ENCODE assay signal across 30 cellular contexts in the genomic region with DNA sequence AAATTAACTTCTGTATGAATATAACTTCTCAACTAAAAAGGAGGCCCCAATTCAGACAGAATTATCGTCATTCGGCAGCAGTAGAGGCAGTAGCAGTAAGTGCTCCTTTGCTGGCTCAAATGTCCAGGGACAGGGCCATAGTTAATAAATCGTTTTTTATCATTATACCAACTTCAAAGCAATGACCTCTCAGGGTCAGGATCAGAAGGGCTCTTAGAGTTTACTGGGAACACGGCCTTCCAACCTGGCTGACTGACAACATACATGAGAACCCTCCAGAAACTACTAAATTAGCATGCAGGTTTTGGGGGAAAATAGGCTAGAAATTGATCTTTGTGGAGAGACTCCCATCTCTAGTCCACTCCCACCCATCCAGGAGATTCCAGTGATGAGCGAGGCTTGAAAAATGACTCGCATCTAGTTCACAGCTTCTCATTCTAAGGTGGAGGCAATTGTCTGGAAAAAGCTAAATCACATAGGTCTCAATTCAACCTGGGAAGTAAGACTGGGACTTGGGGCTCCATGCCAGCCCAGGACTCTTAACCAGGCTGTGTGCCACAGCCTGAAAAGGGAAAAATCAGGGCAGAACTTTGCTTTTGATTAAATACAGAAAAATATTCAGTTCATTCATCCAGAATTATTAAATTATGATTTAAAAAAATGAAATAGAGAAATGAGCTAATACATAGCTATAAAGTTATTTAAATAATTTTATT.
"Had no signal": no experiment of that assay in that cellular context is flagged by ENCODE, and none has a peak within 500 bp of the region (broad histone marks: within the 10 kb centered on the region; RNA-seq: fewer than 3 reads in every experiment).

No MANE protein-coding gene starts in this region.

- H3K27me3 ChIP-seq: brain microvascular endothelial cell, esophagus muscularis mucosa, gastroesophageal sphincter, neutrophil, pancreas, sigmoid colon, testis, vagina had no signal

- DNase-seq: activated CD4-positive, alpha-beta T cell treated with anti-CD3 and anti-CD28 coated beads, Interleukin-2, amount 50 U/mL, for 1 hour; activated CD4-positive, CD25-positive, alpha-beta regulatory T cell treated with anti-CD3 and anti-CD28 coated beads, Interleukin-2, amount 50 U/mL, for 72 hours; activated CD8-positive, alpha-beta T cell treated with anti-CD3 and anti-CD28 coated beads, Interleukin-2, amount 10 ng/mL, durations not matched to agents 7 days and 5 days; activated gamma-delta T cell; activated naive CD4-positive, alpha-beta T cell treated with anti-CD3 and anti-CD28 coated beads, Interleukin-2, amount 50 U/mL, for 16 hours; activated naive CD8-positive, alpha-beta T cell treated with anti-CD3 and anti-CD28 coated beads, Interleukin-2, amount 50 U/mL, for 24 hours; aorta; brain microvascular endothelial cell; central memory CD4-positive, alpha-beta T cell; effector memory CD4-positive, alpha-beta T cell; left ventricle myocardium superior; midbrain; pancreas; sigmoid colon; stimulated activated CD4-positive, alpha-beta T cell treated with anti-CD3 and anti-CD28 coated beads, Interleukin-15, amount 100 ng/mL, for 24 hours; stimulated activated naive B cell treated with anti-CD40 and anti-IgM and Interleukin-4, amounts not matched to agents 10 μg/mL and 1 μg/mL and 100 μg/mL, for 72 hours; T-cell; testis; WERI-Rb-1 had no signal

- H3K36me3 ChIP-seq: brain microvascular endothelial cell, neutrophil, sigmoid colon, vagina had no signal

- H3K4me1 ChIP-seq: testis had no signal

- H3K9me3 Mint-ChIP-seq: activated naive CD8-positive, alpha-beta T cell treated with anti-CD3 and anti-CD28 coated beads, Interleukin-2, amount 50 U/mL, for 24 hours; activated T-helper 1 cell treated with anti-CD3 and anti-CD28 coated beads, Interleukin-12 subunit alpha, Interleukin-12 subunit beta, Interleukin-2, Interleukin-4 antibody, amounts not matched to agents 30 ng/mL and 10 ng/mL and 1 ng/mL, durations not matched to agents 14 hours and 24 hours and 36 hours; nephron; stimulated activated naive B cell treated with anti-CD40 and anti-IgM and Interleukin-4, amounts not matched to agents 10 μg/mL and 1 μg/mL and 100 μg/mL, for 72 hours; T-cell; type B pancreatic cell had no signal

- H3K4me1 Mint-ChIP-seq: activated naive CD8-positive, alpha-beta T cell treated with anti-CD3 and anti-CD28 coated beads, Interleukin-2, amount 50 U/mL, for 24 hours; stimulated activated naive B cell treated with anti-CD40 and anti-IgM and Interleukin-4, amounts not matched to agents 10 μg/mL and 1 μg/mL and 100 μg/mL, for 72 hours; T-cell had no signal

- H3K36me3 Mint-ChIP-seq: stimulated activated naive B cell treated with anti-CD40 and anti-IgM and Interleukin-4, amounts not matched to agents 10 μg/mL and 1 μg/mL and 100 μg/mL, for 72 hours; T-cell had no signal

- H3K4me3 ChIP-seq: pancreas, smooth muscle cell, testis had no signal

- H3K9me3 ChIP-seq: esophagus muscularis mucosa, gastroesophageal sphincter, neutrophil, pancreas, sigmoid colon, testis, vagina had no signal

- FAIRE-seq: colon, keratinocyte, pancreas, TTC549 had no signal

- H3K4me3 Mint-ChIP-seq: activated CD8-positive, alpha-beta T cell treated with anti-CD3 and anti-CD28 coated beads, Interleukin-2, amount 10 ng/mL, durations not matched to agents 7 days and 5 days; activated naive CD8-positive, alpha-beta T cell treated with anti-CD3 and anti-CD28 coated beads, Interleukin-2, amount 50 U/mL, for 24 hours; activated T-helper 1 cell treated with anti-CD3 and anti-CD28 coated beads, Interleukin-12 subunit alpha, Interleukin-12 subunit beta, Interleukin-2, Interleukin-4 antibody, amounts not matched to agents 30 ng/mL and 10 ng/mL and 1 ng/mL, durations not matched to agents 14 hours and 24 hours and 36 hours; nephron; stimulated activated naive B cell treated with anti-CD40 and anti-IgM and Interleukin-4, amounts not matched to agents 10 μg/mL and 1 μg/mL and 100 μg/mL, for 72 hours; T-cell; type B pancreatic cell had no signal

- H3K27me3 Mint-ChIP-seq: activated naive CD8-positive, alpha-beta T cell treated with anti-CD3 and anti-CD28 coated beads, Interleukin-2, amount 50 U/mL, for 24 hours; stimulated activated naive B cell treated with anti-CD40 and anti-IgM and Interleukin-4, amounts not matched to agents 10 μg/mL and 1 μg/mL and 100 μg/mL, for 72 hours; T-cell; type B pancreatic cell had no signal

- ATAC-seq: activated CD8-positive, alpha-beta T cell treated with anti-CD3 and anti-CD28 coated beads, Interleukin-2, amount 10 ng/mL, durations not matched to agents 7 days and 5 days; activated naive CD8-positive, alpha-beta T cell treated with anti-CD3 and anti-CD28 coated beads, Interleukin-2, amount 50 U/mL, for 24 hours; gastroesophageal sphincter; left ventricle myocardium superior; pancreas; stimulated activated naive B cell treated with anti-CD40 and anti-IgM and Interleukin-4, amounts not matched to agents 10 μg/mL and 1 μg/mL and 100 μg/mL, for 72 hours; T-cell had no signal

- H3K27ac Mint-ChIP-seq: activated CD8-positive, alpha-beta T cell treated with anti-CD3 and anti-CD28 coated beads, Interleukin-2, amount 10 ng/mL, durations not matched to agents 7 days and 5 days; activated naive CD8-positive, alpha-beta T cell treated with anti-CD3 and anti-CD28 coated beads, Interleukin-2, amount 50 U/mL, for 24 hours; activated T-helper 1 cell treated with anti-CD3 and anti-CD28 coated beads, Interleukin-12 subunit alpha, Interleukin-12 subunit beta, Interleukin-2, Interleukin-4 antibody, amounts not matched to agents 30 ng/mL and 10 ng/mL and 1 ng/mL, durations not matched to agents 14 hours and 24 hours and 36 hours; nephron; stimulated activated naive B cell treated with anti-CD40 and anti-IgM and Interleukin-4, amounts not matched to agents 10 μg/mL and 1 μg/mL and 100 μg/mL, for 72 hours; T-cell; type B pancreatic cell had no signal

- H3K27ac ChIP-seq: brain microvascular endothelial cell, neutrophil, pancreas, testis, vagina, WERI-Rb-1 had no signal

- H3K4me2 ChIP-seq: smooth muscle cell had no signal
